1 cellular context compared by ENCODE assay signal in genomic region chr3:72571638-72572114, GRCh38.
TF ChIP-seq lines count a peak whose summit lies in the region.

No MANE protein-coding gene starts in this region.

TF ChIP-seq in HepG2, 621 proteins besides CTCF, POLR2A, EP300 and RAD21 (continued from another document and continues in another):
- TF ChIP-seq NR2C2 (CRISPR knock-in tag; IDR thresholded peaks at IDR 0.05; ENCODE audit: borderline replicate concordance) (peak; percentile 97), GMEB2 (CRISPR knock-in tag; IDR thresholded peaks at IDR 0.05; ENCODE audit: low read depth) (no peak), GABPA (IDR thresholded peaks at IDR 0.05; ENCODE audit: low read depth, low read length) (peak; percentile 49), GABPA (CRISPR knock-in tag; IDR thresholded peaks at IDR 0.05; ENCODE audit: low read depth) (peak; percentile 93), RORA (CRISPR knock-in tag; IDR thresholded peaks at IDR 0.05) (no peak), ZNF501 (CRISPR knock-in tag; IDR thresholded peaks at IDR 0.05) (peak; percentile 66; the same call in 1 of the 2 replicates), ZNF607 (CRISPR knock-in tag; IDR thresholded peaks at IDR 0.05; ENCODE audit: borderline replicate concordance) (peak; percentile 30; the same call in 1 of the 2 replicates), AHDC1 (CRISPR knock-in tag; IDR thresholded peaks at IDR 0.05; ENCODE audit: borderline replicate concordance) (peak; percentile 69; the same call in 1 of the 2 replicates), FOXK2 (IDR thresholded peaks at IDR 0.05) (peak; percentile 34; the same call in 1 of the 2 replicates), ZNF598 (CRISPR knock-in tag; IDR thresholded peaks at IDR 0.05; ENCODE audit: borderline replicate concordance) (no peak), RARA (CRISPR knock-in tag; IDR thresholded peaks at IDR 0.05) (peak; percentile 90), ARNT (IDR thresholded peaks at IDR 0.05) (no peak), RBFOX2 (IDR thresholded peaks at IDR 0.05; ENCODE audit: low read depth, low read length) (peak; percentile 59), NR2F6 (IDR thresholded peaks at IDR 0.05) (peak; percentile 42; the same call in 1 of the 2 replicates), NR2F6 (CRISPR knock-in tag; IDR thresholded peaks at IDR 0.05) (no peak; the same call in none of the 2 replicates), ARID3A (IDR thresholded peaks at IDR 0.05; ENCODE audit: low read depth, low read length) (peak; percentile 20; the same call in 1 of the 2 replicates), POLR2G (IDR thresholded peaks at IDR 0.05; ENCODE audit: low read depth, low read length) (peak; percentile 30; the same call in 1 of the 2 replicates), MIER3 (CRISPR knock-in tag; IDR thresholded peaks at IDR 0.05; ENCODE audit: borderline replicate concordance) (peak; percentile 69; the same call in 1 of the 2 replicates), DMAP1 (CRISPR knock-in tag; IDR thresholded peaks at IDR 0.05) (peak; percentile 37; the same call in 1 of the 2 replicates), ZNF710 (CRISPR knock-in tag; IDR thresholded peaks at IDR 0.05; ENCODE audit: borderline replicate concordance) (peak; percentile 56; the same call in 1 of the 2 replicates), ASH2L (IDR thresholded peaks at IDR 0.05; ENCODE audit: insufficient read length, low read depth, low read length) (peak; percentile 5), MYPOP (CRISPR knock-in tag; IDR thresholded peaks at IDR 0.05) (peak; percentile 43; the same call in 1 of the 2 replicates), IRF2 (CRISPR knock-in tag; IDR thresholded peaks at IDR 0.05) (peak; percentile 64; the same call in 1 of the 2 replicates), ZNF274 (CRISPR knock-in tag; IDR thresholded peaks at IDR 0.05) (no peak), ZNF207 (IDR thresholded peaks at IDR 0.05; ENCODE audit: borderline replicate concordance) (no peak), SOX5 (CRISPR knock-in tag; IDR thresholded peaks at IDR 0.05; ENCODE audit: borderline replicate concordance) (peak; percentile 62; the same call in 1 of the 2 replicates), GATAD1 (CRISPR knock-in tag; IDR thresholded peaks at IDR 0.05) (peak; percentile 18; the same call in 1 of the 2 replicates), ZBTB25 (CRISPR knock-in tag; IDR thresholded peaks at IDR 0.05) (peak; percentile 42), ARNTL (CRISPR knock-in tag; IDR thresholded peaks at IDR 0.05) (0 out of 2 replicates have a peak, but pooled peaks have one; percentile 25), ZBTB3 (CRISPR knock-in tag; IDR thresholded peaks at IDR 0.05; ENCODE audit: borderline replicate concordance, low read depth) (0 out of 2 replicates have a peak, but pooled peaks have one; percentile 70), MED1 (CRISPR knock-in tag; IDR thresholded peaks at IDR 0.05) (peak; percentile 94), MEF2D (CRISPR knock-in tag; IDR thresholded peaks at IDR 0.05) (peak; percentile 99), GABPB1 (CRISPR knock-in tag; IDR thresholded peaks at IDR 0.05) (peak; percentile 72), ARHGAP35 (CRISPR knock-in tag; IDR thresholded peaks at IDR 0.05; ENCODE audit: borderline replicate concordance) (no peak), ZNF431 (CRISPR knock-in tag; IDR thresholded peaks at IDR 0.05; ENCODE audit: borderline replicate concordance, low read depth) (0 out of 2 replicates have a peak, but pooled peaks have one; percentile 43), CREB1 (IDR thresholded peaks at IDR 0.05) (no peak), CREB1 (CRISPR knock-in tag; IDR thresholded peaks at IDR 0.05) (peak; percentile 13), ZNF136 (CRISPR knock-in tag; IDR thresholded peaks at IDR 0.05; ENCODE audit: low read depth) (peak; percentile 97; the same call in 1 of the 2 replicates), TARDBP (CRISPR knock-in tag; IDR thresholded peaks at IDR 0.05) (peak; percentile 49; the same call in 1 of the 2 replicates), ZNF614 (CRISPR knock-in tag; IDR thresholded peaks at IDR 0.05; ENCODE audit: borderline replicate concordance) (peak; percentile 62; the same call in 1 of the 2 replicates), ZNF670 (CRISPR knock-in tag; IDR thresholded peaks at IDR 0.05; ENCODE audit: borderline replicate concordance) (no peak), ZNF761 (CRISPR knock-in tag; conservative IDR thresholded peaks at IDR 0.05) (peak; percentile 71; the same call in 1 of the 2 replicates)
- TF ChIP-seq, protein P1, sequence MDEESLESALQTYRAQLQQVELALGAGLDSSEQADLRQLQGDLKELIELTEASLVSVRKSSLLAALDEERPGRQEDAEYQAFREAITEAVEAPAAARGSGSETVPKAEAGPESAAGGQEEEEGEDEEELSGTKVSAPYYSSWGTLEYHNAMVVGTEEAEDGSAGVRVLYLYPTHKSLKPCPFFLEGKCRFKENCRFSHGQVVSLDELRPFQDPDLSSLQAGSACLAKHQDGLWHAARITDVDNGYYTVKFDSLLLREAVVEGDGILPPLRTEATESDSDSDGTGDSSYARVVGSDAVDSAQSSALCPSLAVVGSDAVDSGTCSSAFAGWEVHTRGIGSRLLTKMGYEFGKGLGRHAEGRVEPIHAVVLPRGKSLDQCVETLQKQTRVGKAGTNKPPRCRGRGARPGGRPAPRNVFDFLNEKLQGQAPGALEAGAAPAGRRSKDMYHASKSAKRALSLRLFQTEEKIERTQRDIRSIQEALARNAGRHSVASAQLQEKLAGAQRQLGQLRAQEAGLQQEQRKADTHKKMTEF (CRISPR knock-in tag; IDR thresholded peaks at IDR 0.05), result peak; percentile 51; the same call in 1 of the 2 replicates
- TF ChIP-seq, protein P2, sequence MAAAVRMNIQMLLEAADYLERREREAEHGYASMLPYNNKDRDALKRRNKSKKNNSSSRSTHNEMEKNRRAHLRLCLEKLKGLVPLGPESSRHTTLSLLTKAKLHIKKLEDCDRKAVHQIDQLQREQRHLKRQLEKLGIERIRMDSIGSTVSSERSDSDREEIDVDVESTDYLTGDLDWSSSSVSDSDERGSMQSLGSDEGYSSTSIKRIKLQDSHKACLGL (CRISPR knock-in tag; IDR thresholded peaks at IDR 0.05), result no peak
- TF ChIP-seq, protein P3, sequence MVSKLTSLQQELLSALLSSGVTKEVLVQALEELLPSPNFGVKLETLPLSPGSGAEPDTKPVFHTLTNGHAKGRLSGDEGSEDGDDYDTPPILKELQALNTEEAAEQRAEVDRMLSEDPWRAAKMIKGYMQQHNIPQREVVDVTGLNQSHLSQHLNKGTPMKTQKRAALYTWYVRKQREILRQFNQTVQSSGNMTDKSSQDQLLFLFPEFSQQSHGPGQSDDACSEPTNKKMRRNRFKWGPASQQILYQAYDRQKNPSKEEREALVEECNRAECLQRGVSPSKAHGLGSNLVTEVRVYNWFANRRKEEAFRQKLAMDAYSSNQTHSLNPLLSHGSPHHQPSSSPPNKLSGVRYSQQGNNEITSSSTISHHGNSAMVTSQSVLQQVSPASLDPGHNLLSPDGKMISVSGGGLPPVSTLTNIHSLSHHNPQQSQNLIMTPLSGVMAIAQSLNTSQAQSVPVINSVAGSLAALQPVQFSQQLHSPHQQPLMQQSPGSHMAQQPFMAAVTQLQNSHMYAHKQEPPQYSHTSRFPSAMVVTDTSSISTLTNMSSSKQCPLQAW (CRISPR knock-in tag; IDR thresholded peaks at IDR 0.05), result peak; percentile 76
- TF ChIP-seq, protein P4, sequence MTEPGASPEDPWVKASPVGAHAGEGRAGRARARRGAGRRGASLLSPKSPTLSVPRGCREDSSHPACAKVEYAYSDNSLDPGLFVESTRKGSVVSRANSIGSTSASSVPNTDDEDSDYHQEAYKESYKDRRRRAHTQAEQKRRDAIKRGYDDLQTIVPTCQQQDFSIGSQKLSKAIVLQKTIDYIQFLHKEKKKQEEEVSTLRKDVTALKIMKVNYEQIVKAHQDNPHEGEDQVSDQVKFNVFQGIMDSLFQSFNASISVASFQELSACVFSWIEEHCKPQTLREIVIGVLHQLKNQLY (CRISPR knock-in tag; IDR thresholded peaks at IDR 0.05), result 0 out of 2 replicates have a peak, but pooled peaks have one; percentile 42
